In genomic region chr11:64118871-64119495, GRCh38 we compare ENCODE assay signal across 17 cellular contexts.
"Had no signal": no experiment of that assay in that cellular context is flagged by ENCODE, and none has a peak within 500 bp of the region (broad histone marks: within the 10 kb centered on the region; RNA-seq: fewer than 3 reads in every experiment).

No MANE protein-coding gene starts in this region.

- H3K4me1 Mint-ChIP-seq: activated CD4-positive, alpha-beta T cell treated with anti-CD3 and anti-CD28 coated beads, Interleukin-2, amount 10 ng/mL, durations not matched to agents 24 days and 14 days; activated CD8-positive, alpha-beta memory T cell treated with anti-CD3 and anti-CD28 coated beads, Interleukin-2, amount 10 ng/mL, durations not matched to agents 7 days and 5 days; activated naive CD4-positive, alpha-beta T cell treated with anti-CD3 and anti-CD28 coated beads, Interleukin-2, amount 50 U/mL, for 24 hours; immature natural killer cell; naive thymus-derived CD4-positive, alpha-beta T cell; stimulated activated naive B cell treated with anti-CD40 and anti-IgM and Interleukin-4, amounts not matched to agents 10 μg/mL and 1 μg/mL and 100 μg/mL, for 72 hours had no signal

- H3K27ac Mint-ChIP-seq: activated CD4-positive, alpha-beta T cell treated with anti-CD3 and anti-CD28 coated beads, Interleukin-2, amount 10 ng/mL, durations not matched to agents 24 days and 14 days; activated CD8-positive, alpha-beta memory T cell treated with anti-CD3 and anti-CD28 coated beads, Interleukin-2, amount 10 ng/mL, durations not matched to agents 7 days and 5 days; activated CD8-positive, alpha-beta T cell treated with anti-CD3 and anti-CD28 coated beads for 36 hours; activated naive CD4-positive, alpha-beta T cell treated with anti-CD3 and anti-CD28 coated beads, Interleukin-2, amount 50 U/mL, for 24 hours; immature natural killer cell; stimulated activated naive B cell treated with anti-CD40 and anti-IgM and Interleukin-4, amounts not matched to agents 10 μg/mL and 1 μg/mL and 100 μg/mL, for 72 hours had no signal

- H3K27me3 Mint-ChIP-seq: activated CD4-positive, alpha-beta T cell treated with anti-CD3 and anti-CD28 coated beads, Interleukin-2, amount 10 ng/mL, durations not matched to agents 24 days and 14 days; activated CD8-positive, alpha-beta memory T cell treated with anti-CD3 and anti-CD28 coated beads, Interleukin-2, amount 10 ng/mL, durations not matched to agents 7 days and 5 days; activated CD8-positive, alpha-beta T cell treated with anti-CD3 and anti-CD28 coated beads for 36 hours; activated naive CD4-positive, alpha-beta T cell treated with anti-CD3 and anti-CD28 coated beads, Interleukin-2, amount 50 U/mL, for 24 hours; naive thymus-derived CD4-positive, alpha-beta T cell; stimulated activated naive B cell treated with anti-CD40 and anti-IgM and Interleukin-4, amounts not matched to agents 10 μg/mL and 1 μg/mL and 100 μg/mL, for 72 hours had no signal

- ATAC-seq: activated CD8-positive, alpha-beta memory T cell treated with anti-CD3 and anti-CD28 coated beads, Interleukin-2, amount 10 ng/mL, durations not matched to agents 7 days and 5 days; activated CD8-positive, alpha-beta T cell treated with anti-CD3 and anti-CD28 coated beads for 36 hours; body of pancreas; foreskin keratinocyte; naive thymus-derived CD4-positive, alpha-beta T cell; sciatic nerve; stimulated activated naive B cell treated with anti-CD40 and anti-IgM and Interleukin-4, amounts not matched to agents 10 μg/mL and 1 μg/mL and 100 μg/mL, for 72 hours had no signal

- H3K9me3 Mint-ChIP-seq: activated CD4-positive, alpha-beta T cell treated with anti-CD3 and anti-CD28 coated beads, Interleukin-2, amount 10 ng/mL, durations not matched to agents 24 days and 14 days; activated CD8-positive, alpha-beta T cell treated with anti-CD3 and anti-CD28 coated beads for 36 hours; activated naive CD4-positive, alpha-beta T cell treated with anti-CD3 and anti-CD28 coated beads, Interleukin-2, amount 50 U/mL, for 24 hours; naive thymus-derived CD4-positive, alpha-beta T cell; stimulated activated naive B cell treated with anti-CD40 and anti-IgM and Interleukin-4, amounts not matched to agents 10 μg/mL and 1 μg/mL and 100 μg/mL, for 72 hours had no signal

- H3K36me3 Mint-ChIP-seq: activated CD8-positive, alpha-beta memory T cell treated with anti-CD3 and anti-CD28 coated beads, Interleukin-2, amount 10 ng/mL, durations not matched to agents 7 days and 5 days; activated naive CD4-positive, alpha-beta T cell treated with anti-CD3 and anti-CD28 coated beads, Interleukin-2, amount 50 U/mL, for 24 hours; immature natural killer cell had no signal

- DNase-seq: activated CD4-positive, alpha-beta T cell treated with anti-CD3 and anti-CD28 coated beads, Interleukin-2, amount 10 ng/mL, durations not matched to agents 24 days and 14 days; activated CD8-positive, alpha-beta memory T cell treated with anti-CD3 and anti-CD28 coated beads, Interleukin-2, amount 10 ng/mL, durations not matched to agents 7 days and 5 days; activated CD8-positive, alpha-beta T cell treated with anti-CD3 and anti-CD28 coated beads for 36 hours; activated gamma-delta T cell treated with Interleukin-2 at 50 U/mL for 16 hours; anterior cingulate cortex; body of pancreas; dermis blood vessel endothelial cell; effector memory CD4-positive, alpha-beta T cell; foreskin keratinocyte; immature natural killer cell; left ventricle myocardium inferior; naive thymus-derived CD4-positive, alpha-beta T cell; stimulated activated CD4-positive, alpha-beta T cell treated with anti-CD3 and anti-CD28 coated beads, Interleukin-15, amount 100 ng/mL, for 24 hours; stimulated activated naive B cell treated with anti-CD40 and anti-IgM and Interleukin-4, amounts not matched to agents 10 μg/mL and 1 μg/mL and 100 μg/mL, for 72 hours; trophoblast cell had no signal

- H3K4me3 Mint-ChIP-seq: activated CD4-positive, alpha-beta T cell treated with anti-CD3 and anti-CD28 coated beads, Interleukin-2, amount 10 ng/mL, durations not matched to agents 24 days and 14 days; activated CD8-positive, alpha-beta memory T cell treated with anti-CD3 and anti-CD28 coated beads, Interleukin-2, amount 10 ng/mL, durations not matched to agents 7 days and 5 days; activated CD8-positive, alpha-beta T cell treated with anti-CD3 and anti-CD28 coated beads for 36 hours; activated naive CD4-positive, alpha-beta T cell treated with anti-CD3 and anti-CD28 coated beads, Interleukin-2, amount 50 U/mL, for 24 hours; immature natural killer cell; naive thymus-derived CD4-positive, alpha-beta T cell; stimulated activated naive B cell treated with anti-CD40 and anti-IgM and Interleukin-4, amounts not matched to agents 10 μg/mL and 1 μg/mL and 100 μg/mL, for 72 hours had no signal
